In genomic region chr15:65332662-65333440, GRCh38 we compare ENCODE assay signal across 2 cellular contexts.
TF ChIP-seq lines count a peak whose summit lies in the region.

No MANE protein-coding gene starts in this region.

TF ChIP-seq in SK-N-SH, 30 proteins besides CTCF, POLR2A, EP300 and RAD21:
- TF ChIP-seq, protein P1, sequence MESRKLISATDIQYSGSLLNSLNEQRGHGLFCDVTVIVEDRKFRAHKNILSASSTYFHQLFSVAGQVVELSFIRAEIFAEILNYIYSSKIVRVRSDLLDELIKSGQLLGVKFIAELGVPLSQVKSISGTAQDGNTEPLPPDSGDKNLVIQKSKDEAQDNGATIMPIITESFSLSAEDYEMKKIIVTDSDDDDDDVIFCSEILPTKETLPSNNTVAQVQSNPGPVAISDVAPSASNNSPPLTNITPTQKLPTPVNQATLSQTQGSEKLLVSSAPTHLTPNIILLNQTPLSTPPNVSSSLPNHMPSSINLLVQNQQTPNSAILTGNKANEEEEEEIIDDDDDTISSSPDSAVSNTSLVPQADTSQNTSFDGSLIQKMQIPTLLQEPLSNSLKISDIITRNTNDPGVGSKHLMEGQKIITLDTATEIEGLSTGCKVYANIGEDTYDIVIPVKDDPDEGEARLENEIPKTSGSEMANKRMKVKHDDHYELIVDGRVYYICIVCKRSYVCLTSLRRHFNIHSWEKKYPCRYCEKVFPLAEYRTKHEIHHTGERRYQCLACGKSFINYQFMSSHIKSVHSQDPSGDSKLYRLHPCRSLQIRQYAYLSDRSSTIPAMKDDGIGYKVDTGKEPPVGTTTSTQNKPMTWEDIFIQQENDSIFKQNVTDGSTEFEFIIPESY (IDR thresholded peaks at IDR 0.05; ENCODE audit: borderline replicate concordance, low read depth) = no peak
- no peak for TF ChIP-seq CHD2 (IDR thresholded peaks at IDR 0.05; ENCODE audit: low read length, partially characterized antibody)
- TF ChIP-seq NRF1 (IDR thresholded peaks at IDR 0.05; ENCODE audit: low read depth, low read length) = no peak
- TF ChIP-seq YY1 (IDR thresholded peaks at IDR 0.05; ENCODE audit: low read depth) = no peak
- TF ChIP-seq TAF1 (IDR thresholded peaks at IDR 0.05; ENCODE audit: borderline replicate concordance, low read depth, low read length) = no peak
- no peak for TF ChIP-seq PBX3 (IDR thresholded peaks at IDR 0.05)
- no peak for TF ChIP-seq IRF3 (IDR thresholded peaks at IDR 0.05; ENCODE audit: low read depth, low read length)

TF ChIP-seq in SK-N-SH treated with all-trans-retinoic acid at 6 μM for 48 hours, 23 proteins besides CTCF, POLR2A, EP300 and RAD21 (continued from another document):
- TF ChIP-seq PATZ1 (CRISPR knock-in tag; IDR thresholded peaks at IDR 0.05; ENCODE audit: borderline replicate concordance) = no peak
- TF ChIP-seq, protein P2, sequence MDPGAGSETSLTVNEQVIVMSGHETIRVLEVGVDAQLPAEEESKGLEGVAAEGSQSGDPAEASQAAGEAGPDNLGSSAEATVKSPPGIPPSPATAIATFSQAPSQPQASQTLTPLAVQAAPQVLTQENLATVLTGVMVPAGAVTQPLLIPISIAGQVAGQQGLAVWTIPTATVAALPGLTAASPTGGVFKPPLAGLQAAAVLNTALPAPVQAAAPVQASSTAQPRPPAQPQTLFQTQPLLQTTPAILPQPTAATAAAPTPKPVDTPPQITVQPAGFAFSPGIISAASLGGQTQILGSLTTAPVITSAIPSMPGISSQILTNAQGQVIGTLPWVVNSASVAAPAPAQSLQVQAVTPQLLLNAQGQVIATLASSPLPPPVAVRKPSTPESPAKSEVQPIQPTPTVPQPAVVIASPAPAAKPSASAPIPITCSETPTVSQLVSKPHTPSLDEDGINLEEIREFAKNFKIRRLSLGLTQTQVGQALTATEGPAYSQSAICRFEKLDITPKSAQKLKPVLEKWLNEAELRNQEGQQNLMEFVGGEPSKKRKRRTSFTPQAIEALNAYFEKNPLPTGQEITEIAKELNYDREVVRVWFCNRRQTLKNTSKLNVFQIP (CRISPR knock-in tag; IDR thresholded peaks at IDR 0.05; ENCODE audit: borderline replicate concordance, low read depth) = no peak
- TF ChIP-seq SNAI2 (CRISPR knock-in tag; IDR thresholded peaks at IDR 0.05) = no peak
- TF ChIP-seq RARB (CRISPR knock-in tag; IDR thresholded peaks at IDR 0.05) = no peak
- no peak for TF ChIP-seq ZC3H10 (CRISPR knock-in tag; IDR thresholded peaks at IDR 0.05)
- no peak for TF ChIP-seq ESRRG (CRISPR knock-in tag; IDR thresholded peaks at IDR 0.05)
- no peak for TF ChIP-seq ARNTL (CRISPR knock-in tag; IDR thresholded peaks at IDR 0.05; ENCODE audit: borderline replicate concordance, low read depth)
- no peak for TF ChIP-seq ZNF565 (CRISPR knock-in tag; conservative IDR thresholded peaks at IDR 0.05; ENCODE audit: low read depth)
- TF ChIP-seq TCF4 (CRISPR knock-in tag; IDR thresholded peaks at IDR 0.05; ENCODE audit: borderline replicate concordance) = no peak
- no peak for TF ChIP-seq OSR1 (CRISPR knock-in tag; IDR thresholded peaks at IDR 0.05)
- TF ChIP-seq BACH2 (CRISPR knock-in tag; IDR thresholded peaks at IDR 0.05; ENCODE audit: borderline replicate concordance) = no peak
- TF ChIP-seq TOX (CRISPR knock-in tag; IDR thresholded peaks at IDR 0.05; ENCODE audit: borderline replicate concordance) = no peak
TF ChIP-seq in SK-N-SH treated with all-trans-retinoic acid at 6 μM for 48 hours: peak in this region for 0.
